Comparison of ENCODE assay signal across 8 cellular contexts in genomic region chr7:90346326-90347125, GRCh38. TPM values are rescaled to one million over a fixed set of nuclear protein-coding genes. Genes with fewer than 3 reads are reported as not detected.
DNase-seq lines count a peak whose midpoint lies in the region; ATAC-seq and TF ChIP-seq lines count a peak whose summit lies in the region.

GTPBP10 (plus strand) TSS chr7:90346716; CDS start chr7:90346742, 26 bp downstream.

- CTCF ChIA-PET in RWPE1 (lab: Yijun Ruan, JAX): interaction anchor here (0.6 to 0.9 kb wide), 2 partner anchors 49 to 142 kb away, joined by 3 to 4 read pairs; no protein-coding TSS in a partner anchor

- peaks cover 31% of the 10 kb centered on the region for H3K4me1 Mint-ChIP-seq in activated T-helper 2 cell treated with anti-CD3 and anti-CD28 coated beads, Interferon-gamma antibody, Interleukin-2, Interleukin-4, amounts not matched to agents 10 μg/mL and 5 μg/mL and 100 μg/mL, durations not matched to agents 14 hours and 24 hours and 36 hours (ENCODE audit: low read depth)
- H3K4me1 Mint-ChIP-seq in natural killer cell treated with Interleukin-12 subunit alpha and Interleukin-12 subunit beta and Interleukin-15 and Interleukin-18, amount 100 ng/mL, for 72 hours (ENCODE audit: low read depth in 2 of 2): peaks cover 37 to 54% of the 10 kb centered on the region in 2 donors

- peak within 1 kb of the TSS; percentile 90 for H3K4me3 Mint-ChIP-seq in activated T-helper 2 cell treated with anti-CD3 and anti-CD28 coated beads, Interferon-gamma antibody, Interleukin-2, Interleukin-4, amounts not matched to agents 10 μg/mL and 5 μg/mL and 100 μg/mL, durations not matched to agents 14 hours and 24 hours and 36 hours (ENCODE audit: low read depth)
- peak within 1 kb of the TSS; percentile 95 for H3K4me3 Mint-ChIP-seq in natural killer cell treated with Interleukin-12 subunit alpha and Interleukin-12 subunit beta and Interleukin-15 and Interleukin-18, amount 100 ng/mL, for 72 hours

- POLR2A ChIA-PET in RWPE1 (lab: Yijun Ruan, JAX; ENCODE audit: low non-redundant PET): interaction anchor here (0.9 kb wide), 1 partner anchor 57 kb away, joined by 3 read pairs; no protein-coding TSS in a partner anchor

- H3K9me3 Mint-ChIP-seq in activated T-helper 2 cell treated with anti-CD3 and anti-CD28 coated beads, Interferon-gamma antibody, Interleukin-2, Interleukin-4, amounts not matched to agents 10 μg/mL and 5 μg/mL and 100 μg/mL, durations not matched to agents 14 hours and 24 hours and 36 hours: no peaks in the 10 kb centered on the region
- no peaks in the 10 kb centered on the region for H3K9me3 Mint-ChIP-seq in natural killer cell treated with Interleukin-12 subunit alpha and Interleukin-12 subunit beta and Interleukin-15 and Interleukin-18, amount 100 ng/mL, for 72 hours

- peak; percentile 78 for TF ChIP-seq CTCF in LNCaP clone FGC (IDR thresholded peaks at IDR 0.05; ENCODE audit: control insufficient read depth, extremely low read depth, insufficient read depth)
- TF ChIP-seq CTCF in RWPE1 (conservative IDR thresholded peaks at IDR 0.05; ENCODE audit: low read depth): peak; percentile 88
- peak; percentile 71 for TF ChIP-seq CTCF in fibroblast of pulmonary artery (IDR thresholded peaks at IDR 0.05; ENCODE audit: low read length, missing control alignments)

- peak; percentile 98 to 99 for ATAC-seq in natural killer cell treated with Interleukin-12 subunit alpha and Interleukin-12 subunit beta and Interleukin-15 and Interleukin-18, amount 100 ng/mL, for 72 hours
- peak; percentile 94 for ATAC-seq in stimulated activated naive CD8-positive, alpha-beta T cell treated with anti-CD3 and anti-CD28 coated beads, Interleukin-15, Interleukin-2, amounts not matched to agents 100 U/mL and 50 U/mL, for 24 hours

- DNase-seq in ELR (ENCODE audit: low read depth): peak; percentile 94
- peak; percentile 98 for DNase-seq in H4 (ENCODE audit: low spot score)
- DNase-seq in LNCaP clone FGC (ENCODE audit: low read depth): peak; percentile 88
- DNase-seq in RWPE1 (ENCODE audit: low spot score): peak; percentile 94
- peak; percentile 93 for DNase-seq in activated T-helper 2 cell treated with anti-CD3 and anti-CD28 coated beads, Interferon-gamma antibody, Interleukin-2, Interleukin-4, amounts not matched to agents 10 μg/mL and 5 μg/mL and 100 μg/mL, durations not matched to agents 14 hours and 24 hours and 36 hours (ENCODE audit: low spot score)
- peak; percentile 98 for DNase-seq in fibroblast of pulmonary artery (ENCODE audit: low read depth)
- DNase-seq in natural killer cell treated with Interleukin-12 subunit alpha and Interleukin-12 subunit beta and Interleukin-15 and Interleukin-18, amount 100 ng/mL, for 72 hours (ENCODE audit: low spot score): peak; percentile 95
- DNase-seq in stimulated activated naive CD8-positive, alpha-beta T cell treated with anti-CD3 and anti-CD28 coated beads, Interleukin-15, Interleukin-2, amounts not matched to agents 100 U/mL and 50 U/mL, for 24 hours: peak; percentile 96

- peak within 1 kb of the TSS; percentile 74 for H3K27ac ChIP-seq in RWPE1

- peaks cover 31% of the 10 kb centered on the region for H3K36me3 Mint-ChIP-seq in activated T-helper 2 cell treated with anti-CD3 and anti-CD28 coated beads, Interferon-gamma antibody, Interleukin-2, Interleukin-4, amounts not matched to agents 10 μg/mL and 5 μg/mL and 100 μg/mL, durations not matched to agents 14 hours and 24 hours and 36 hours (ENCODE audit: low read depth)
- H3K36me3 Mint-ChIP-seq in natural killer cell treated with Interleukin-12 subunit alpha and Interleukin-12 subunit beta and Interleukin-15 and Interleukin-18, amount 100 ng/mL, for 72 hours: peaks cover 8% of the 10 kb centered on the region

- H3K27me3 Mint-ChIP-seq in activated T-helper 2 cell treated with anti-CD3 and anti-CD28 coated beads, Interferon-gamma antibody, Interleukin-2, Interleukin-4, amounts not matched to agents 10 μg/mL and 5 μg/mL and 100 μg/mL, durations not matched to agents 14 hours and 24 hours and 36 hours (ENCODE audit: low read depth): no peaks in the 10 kb centered on the region
- H3K27me3 Mint-ChIP-seq in natural killer cell treated with Interleukin-12 subunit alpha and Interleukin-12 subunit beta and Interleukin-15 and Interleukin-18, amount 100 ng/mL, for 72 hours: no peaks in the 10 kb centered on the region

- intact Hi-C loops in activated T-helper 2 cell treated with anti-CD3 and anti-CD28 coated beads, Interferon-gamma antibody, Interleukin-2, Interleukin-4, amounts not matched to agents 10 μg/mL and 5 μg/mL and 100 μg/mL, durations not matched to agents 14 hours and 24 hours and 36 hours (cut with micrococcal nuclease): loop anchor here (1.0 to 5.0 kb wide), 4 partner anchors 57 to 251 kb away; partner anchors contain the start of genes CDK14, CFAP69 and CLDN12

- H3K4me3 ChIP-seq in LNCaP clone FGC (ENCODE audit: low read depth, low read length): peak within 1 kb of the TSS; percentile 96
- peak within 1 kb of the TSS; percentile 99 for H3K4me3 ChIP-seq in fibroblast of pulmonary artery (replicated peaks; ENCODE audit: low read depth, low read length)

- peak within 1 kb of the TSS; percentile 95 for H3K27ac Mint-ChIP-seq in activated T-helper 2 cell treated with anti-CD3 and anti-CD28 coated beads, Interferon-gamma antibody, Interleukin-2, Interleukin-4, amounts not matched to agents 10 μg/mL and 5 μg/mL and 100 μg/mL, durations not matched to agents 14 hours and 24 hours and 36 hours
- H3K27ac Mint-ChIP-seq in natural killer cell treated with Interleukin-12 subunit alpha and Interleukin-12 subunit beta and Interleukin-15 and Interleukin-18, amount 100 ng/mL, for 72 hours: peak within 1 kb of the TSS; percentile 97 to 99

RNA-seq across cellular contexts. Expression of gene GTPBP10, which starts in this region (rescaled TPM):
- total RNA-seq in H4 (2014; rRNA removed; shearing (Covaris generic)): 23.1 and 28.2 TPM in 2 replicates
- 29.3 and 32.0 TPM in 2 replicates for total RNA-seq in activated T-helper 2 cell treated with anti-CD3 and anti-CD28 coated beads, Interferon-gamma antibody, Interleukin-2, Interleukin-4, amounts not matched to agents 10 μg/mL and 5 μg/mL and 100 μg/mL, durations not matched to agents 14 hours and 24 hours and 36 hours
- total RNA-seq in natural killer cell treated with Interleukin-12 subunit alpha and Interleukin-12 subunit beta and Interleukin-15 and Interleukin-18, amount 100 ng/mL, for 72 hours: 10 to 100 TPM; 17.9 to 28.9 TPM

Comparison
In these comparisons a context has a peak if more than half of its experiments do, and no peak if none do; other contexts are left out.
1. Peak in every context shown above with its lines: DNase-seq, ATAC-seq, H3K4me3 ChIP-seq and H3K27ac ChIP-seq.